10 cellular contexts compared by ENCODE assay signal in genomic region chr14:76947838-76948184, GRCh38.
DNase-seq lines count a peak whose midpoint lies in the region; ATAC-seq and TF ChIP-seq lines count a peak whose summit lies in the region.
"Had no signal": no experiment of that assay in that cellular context is flagged by ENCODE, and none has a peak within 500 bp of the region (broad histone marks: within the 10 kb centered on the region; RNA-seq: fewer than 3 reads in every experiment).

No MANE protein-coding gene starts in this region.

- H3K27ac ChIP-seq in mesendoderm (ENCODE audit: low read depth, low read length) (peak overlapping the region; percentile 63), tibial artery (peak overlapping the region; percentile 57 to 80)

- no peaks in the 10 kb centered on the region for H3K79me2 ChIP-seq in mesendoderm (ENCODE audit: control insufficient read depth, insufficient read depth, low read length)

- no peak for TF ChIP-seq CTCF in MCF 10A (IDR thresholded peaks at IDR 0.05; ENCODE audit: unreplicated experiment)
- no peak for TF ChIP-seq CTCF in tibial artery (IDR thresholded peaks at IDR 0.05)

- peak overlapping the region; percentile 73 for H3K56ac ChIP-seq in mesendoderm (ENCODE audit: low read length)

- H3K27ac Mint-ChIP-seq in activated CD4-positive, alpha-beta T cell treated with anti-CD3 and anti-CD28 coated beads for 36 hours, result peak overlapping the region; percentile 47
- H3K27ac Mint-ChIP-seq in MCF 10A (ENCODE audit: low read depth, unreplicated experiment), result peak overlapping the region; percentile 94
- H3K27ac Mint-ChIP-seq: memory B cell had no signal

- intact Hi-C loops in activated CD4-positive, alpha-beta T cell treated with anti-CD3 and anti-CD28 coated beads for 36 hours (cut with DNase I, micrococcal nuclease), result loop anchor here (1.0 to 2.0 kb wide), 4 partner anchors 7 to 105 kb away; partner anchors contain the start of gene IRF2BPL (in 1 of the 2)
- intact Hi-C loops in MCF 10A (cut with micrococcal nuclease), result loop anchor here (1.0 kb wide), 3 partner anchors 80 to 120 kb away; partner anchors contain the start of gene IRF2BPL
- intact Hi-C loops in tibial artery (cut with DNase I; ENCODE audit: low total_unique reads), result no loop called here

- peak overlapping the region; percentile 49 for H3K9ac ChIP-seq in mesendoderm (ENCODE audit: low read length)

- H3K4me1 ChIP-seq in mesendoderm (ENCODE audit: control insufficient read depth, low read depth, low read length), result peaks cover 12% of the 10 kb centered on the region
- H3K4me1 ChIP-seq in tibial artery, result peaks cover 6 to 56% (median 44%) of the 10 kb centered on the region in 4 donors

- H2BK120ac ChIP-seq in mesendoderm (ENCODE audit: low read depth, low read length), result no peak overlapping the region

- peak overlapping the region; percentile 19 for H3K4me2 ChIP-seq in mesendoderm (ENCODE audit: low read length)

- no CpG with 5 or more reads among the region's 5 CpGs for WGBS in mesendoderm (ENCODE audit: extremely low coverage, insufficient coverage, low lambda C conversion rate)

- H3K36me3 Mint-ChIP-seq in activated CD4-positive, alpha-beta T cell treated with anti-CD3 and anti-CD28 coated beads for 36 hours (ENCODE audit: low read depth), result no peaks in the 10 kb centered on the region
- H3K36me3 Mint-ChIP-seq in MCF 10A (ENCODE audit: insufficient read depth, unreplicated experiment), result no peaks in the 10 kb centered on the region
- H3K36me3 Mint-ChIP-seq: memory B cell had no signal

- no peak overlapping the region for H3K4ac ChIP-seq in mesendoderm (ENCODE audit: low read depth, low read length)

- no peak for ATAC-seq in activated CD4-positive, alpha-beta T cell treated with anti-CD3 and anti-CD28 coated beads for 36 hours

- H2BK5ac ChIP-seq in mesendoderm (ENCODE audit: low read length), result peak overlapping the region; percentile 58

- BruUV-seq in MCF 10A (replicated peaks; lab: Mats Ljungman, UMichigan), result no TSS peak

- no peaks in the 10 kb centered on the region for H3K27me3 Mint-ChIP-seq in activated CD4-positive, alpha-beta T cell treated with anti-CD3 and anti-CD28 coated beads for 36 hours
- H3K27me3 Mint-ChIP-seq in MCF 10A (ENCODE audit: insufficient read depth, unreplicated experiment), result no peaks in the 10 kb centered on the region
- H3K27me3 Mint-ChIP-seq: memory B cell had no signal

- H3K79me1 ChIP-seq in mesendoderm (ENCODE audit: low read length), result no peaks in the 10 kb centered on the region

- no peak for DNase-seq in activated CD4-positive, alpha-beta T cell treated with anti-CD3 and anti-CD28 coated beads for 36 hours
- no peak for DNase-seq in activated CD4-positive, alpha-beta T cell treated with anti-CD3 and anti-CD28 coated beads, Interleukin-2, amount 50 U/mL, for 1 hour
- DNase-seq in MCF 10A (ENCODE audit: unreplicated experiment), result no peak
- no peak for DNase-seq in mesendoderm
- DNase-seq in tibial artery, result no peak
- no peak for DNase-seq in NCI-H146 (lab: John Stamatoyannopoulos, UW)
- DNase-seq in activated gamma-delta T cell (lab: John Stamatoyannopoulos, UW), result no peak
- no peak for DNase-seq in H4 (ENCODE audit: low spot score)

- H3K4me3 ChIP-seq in mesendoderm (ENCODE audit: low read length), result no peak overlapping the region
- H3K4me3 ChIP-seq in tibial artery, result no peak overlapping the region

- no peak overlapping the region for H4K8ac ChIP-seq in mesendoderm (ENCODE audit: low read depth, low read length)

- H3K27me3 ChIP-seq in mesendoderm (ENCODE audit: insufficient read depth, low read length, poor library complexity) (no peaks in the 10 kb centered on the region), tibial artery (no peaks in the 10 kb centered on the region)
- H3K27me3 ChIP-seq: Peyer's patch had no signal

- no peak overlapping the region for H4K5ac ChIP-seq in mesendoderm (ENCODE audit: low read length)

- CTCF ChIA-PET in activated CD4-positive, alpha-beta T cell treated with anti-CD3 and anti-CD28 coated beads for 36 hours (lab: Charles Lee), result interaction anchor here (0.6 to 2.2 kb wide), 18 partner anchors 8 to 123 kb away, joined by 3 to 8 read pairs (median 4); no protein-coding TSS in a partner anchor
- CTCF ChIA-PET in MCF 10A (lab: Yijun Ruan, JAX), result interaction anchor here (0.6 to 2.6 kb wide), 18 partner anchors 8 to 196 kb away, joined by 3 to 12 read pairs (median 4); partner anchors contain the start of gene IRF2BPL

- H3K36me3 ChIP-seq in mesendoderm (ENCODE audit: control insufficient read depth, insufficient read depth, low read length) (no peaks in the 10 kb centered on the region), tibial artery (no peaks in the 10 kb centered on the region)
- H3K36me3 ChIP-seq: Peyer's patch had no signal

- H3K9me3 ChIP-seq in tibial artery, result no peaks in the 10 kb centered on the region
- H3K9me3 ChIP-seq: Peyer's patch had no signal

- POLR2A ChIA-PET in activated CD4-positive, alpha-beta T cell treated with anti-CD3 and anti-CD28 coated beads for 36 hours (lab: Charles Lee), result interaction anchor here (1.4 to 1.7 kb wide), 2 partner anchors 8 to 14 kb away, joined by 5 read pairs; no protein-coding TSS in a partner anchor
- POLR2A ChIA-PET in MCF 10A (lab: Yijun Ruan, JAX), result interaction anchor here (0.7 to 3.9 kb wide), 14 partner anchors 9 to 121 kb away, joined by 3 to 35 read pairs (median 4); partner anchors contain the start of gene IRF2BPL

- H3K4me1 Mint-ChIP-seq in activated CD4-positive, alpha-beta T cell treated with anti-CD3 and anti-CD28 coated beads for 36 hours, result peaks cover 50% of the 10 kb centered on the region
- peaks cover 28% of the 10 kb centered on the region for H3K4me1 Mint-ChIP-seq in MCF 10A (ENCODE audit: insufficient read depth, unreplicated experiment)

- no peak overlapping the region for H2BK15ac ChIP-seq in mesendoderm (replicated peaks; ENCODE audit: low read depth)

- no peaks in the 10 kb centered on the region for H3K9me3 Mint-ChIP-seq in activated CD4-positive, alpha-beta T cell treated with anti-CD3 and anti-CD28 coated beads for 36 hours (ENCODE audit: low read depth)
- no peaks in the 10 kb centered on the region for H3K9me3 Mint-ChIP-seq in MCF 10A (ENCODE audit: unreplicated experiment)
- H3K9me3 Mint-ChIP-seq: memory B cell had no signal

- H3K4me3 Mint-ChIP-seq in activated CD4-positive, alpha-beta T cell treated with anti-CD3 and anti-CD28 coated beads for 36 hours, result no peak overlapping the region
- H3K4me3 Mint-ChIP-seq in MCF 10A (ENCODE audit: unreplicated experiment), result peak overlapping the region; percentile 31
- H3K4me3 Mint-ChIP-seq: memory B cell had no signal

- H3K23ac ChIP-seq in mesendoderm (ENCODE audit: low read length), result no peak overlapping the region

- H2AK5ac ChIP-seq in mesendoderm (ENCODE audit: low read length), result peak overlapping the region; percentile 2

- H3K18ac ChIP-seq in mesendoderm (ENCODE audit: low read length), result peak overlapping the region; percentile 19
